ENCODE assay signal across 27 cellular contexts in genomic region chr1:197683895-197684553, GRCh38.
DNase-seq lines count a peak whose midpoint lies in the region; ATAC-seq, FAIRE-seq and TF ChIP-seq lines count a peak whose summit lies in the region.
"Had no signal": no experiment of that assay in that cellular context is flagged by ENCODE, and none has a peak within 500 bp of the region (broad histone marks: within the 10 kb centered on the region; RNA-seq: fewer than 3 reads in every experiment).

No MANE protein-coding gene starts in this region.

- no peak for TF ChIP-seq EP300 in tibial nerve (IDR thresholded peaks at IDR 0.05)

- H3K9me2 ChIP-seq in GM23248 (ENCODE audit: insufficient read depth), result no peaks in the 10 kb centered on the region

- peaks cover 9% of the 10 kb centered on the region; the same call in 1 of the 2 replicates for H3K79me2 ChIP-seq in GM23248 (ENCODE audit: insufficient read depth)

- H3K27ac ChIP-seq in GM23248 (no peak overlapping the region), tibial nerve (no peak overlapping the region), gastrocnemius medialis (no peak overlapping the region)
- H3K27ac ChIP-seq: dorsolateral prefrontal cortex, gastroesophageal sphincter, pancreas, SJCRH30, suprapubic skin, vagina had no signal

- H3K4me3 Mint-ChIP-seq in glutamatergic neuron (ENCODE audit: unreplicated experiment), result no peak overlapping the region
- H3K4me3 Mint-ChIP-seq: natural killer cell treated with Interleukin-12 subunit alpha and Interleukin-12 subunit beta and Interleukin-15 and Interleukin-18, amount 100 ng/mL, for 72 hours; stimulated activated effector memory CD8-positive, alpha-beta T cell treated with anti-CD3 and anti-CD28 coated beads, Interleukin-12 subunit alpha, Interleukin-12 subunit beta, amount 100 ng/mL, for 72 hours had no signal

- intact Hi-C loops in gastrocnemius medialis (cut with DNase I; ENCODE audit: low total_unique reads), result no loop called here

- no peaks in the 10 kb centered on the region for H3K27me3 Mint-ChIP-seq in glutamatergic neuron (ENCODE audit: unreplicated experiment)
- H3K27me3 Mint-ChIP-seq: natural killer cell treated with Interleukin-12 subunit alpha and Interleukin-12 subunit beta and Interleukin-15 and Interleukin-18, amount 100 ng/mL, for 72 hours had no signal

- no peaks in the 10 kb centered on the region for H4K20me1 ChIP-seq in GM23248 (ENCODE audit: insufficient read depth)

- peaks cover 10% of the 10 kb centered on the region for H3K9me3 Mint-ChIP-seq in glutamatergic neuron (ENCODE audit: unreplicated experiment)
- H3K9me3 Mint-ChIP-seq: natural killer cell treated with Interleukin-12 subunit alpha and Interleukin-12 subunit beta and Interleukin-15 and Interleukin-18, amount 100 ng/mL, for 72 hours had no signal

- H3K4me1 ChIP-seq in BE2C (peaks cover 20% of the 10 kb centered on the region), GM23248 (ENCODE audit: insufficient read depth) (no peaks in the 10 kb centered on the region), tibial nerve (peaks cover 0 to 3% (median 0%) of the 10 kb centered on the region in 4 donors), gastrocnemius medialis (no peaks in the 10 kb centered on the region)
- H3K4me1 ChIP-seq: gastroesophageal sphincter, SJCRH30, vagina had no signal

- WGBS in GM23248 (ENCODE audit: low coverage in 1 of 2, low lambda C conversion rate in 2 of 2, missing lambda C conversion rate in 2 of 2), 2 experiments, result 72 to 75% methylated on average over 6 of the region's 6 CpGs
- WGBS in tibial nerve, 2 donors, result 77 to 83% methylated on average over 6 of the region's 6 CpGs

- TF ChIP-seq POLR2A in tibial nerve (IDR thresholded peaks at IDR 0.05) (no peak), gastrocnemius medialis (IDR thresholded peaks at IDR 0.05) (no peak)

- peak; percentile 81 for DNase-seq in BE2C
- peak; percentile 9 for DNase-seq in HTR-8/SVneo (ENCODE audit: insufficient read length, low spot score)
- peak; percentile 68 for DNase-seq in SK-N-DZ (ENCODE audit: low spot score)
- DNase-seq in glutamatergic neuron, result no peak
- DNase-seq in GM23248, result no peak
- DNase-seq in tibial nerve (ENCODE audit: low spot score in 2 of 2), result no peak
- no peak for DNase-seq in gastrocnemius medialis
- DNase-seq: activated CD4-positive, alpha-beta T cell treated with anti-CD3 and anti-CD28 coated beads, Interleukin-2, amount 50 U/mL, for 48 hours; activated gamma-delta T cell treated with Interleukin-2 at 50 U/mL for 16 hours; central memory CD4-positive, alpha-beta T cell; DMS153; dorsolateral prefrontal cortex; H7; Karpas-422; left cardiac atrium; NCI-H1105; NCI-H2107; pancreas; SJCRH30; T-helper 2 cell had no signal

- no peak overlapping the region for H3K4me2 ChIP-seq in GM23248 (ENCODE audit: unreplicated experiment)

- H3K36me3 Mint-ChIP-seq in glutamatergic neuron (ENCODE audit: unreplicated experiment), result peaks cover 15% of the 10 kb centered on the region
- H3K36me3 Mint-ChIP-seq: stimulated activated effector memory CD8-positive, alpha-beta T cell treated with anti-CD3 and anti-CD28 coated beads, Interleukin-12 subunit alpha, Interleukin-12 subunit beta, amount 100 ng/mL, for 72 hours had no signal

- H3K27ac Mint-ChIP-seq in glutamatergic neuron (ENCODE audit: unreplicated experiment), result peak overlapping the region; percentile 17
- H3K27ac Mint-ChIP-seq: natural killer cell treated with Interleukin-12 subunit alpha and Interleukin-12 subunit beta and Interleukin-15 and Interleukin-18, amount 100 ng/mL, for 72 hours; stimulated activated effector memory CD8-positive, alpha-beta T cell treated with anti-CD3 and anti-CD28 coated beads, Interleukin-12 subunit alpha, Interleukin-12 subunit beta, amount 100 ng/mL, for 72 hours had no signal

- H3K9me3 ChIP-seq in BE2C, result no peaks in the 10 kb centered on the region
- H3K9me3 ChIP-seq in GM23248 (ENCODE audit: low read depth), result no peaks in the 10 kb centered on the region
- peaks cover 0 to 11% (median 5%) of the 10 kb centered on the region in 4 donors for H3K9me3 ChIP-seq in tibial nerve
- H3K9me3 ChIP-seq in gastrocnemius medialis, result peaks cover 0 to 7% (median 0%) of the 10 kb centered on the region in 3 donors
- H3K9me3 ChIP-seq: pancreas, SJCRH30 had no signal

- H3K4me3 ChIP-seq in BE2C (ENCODE audit: low read depth, low read length), result peak overlapping the region; percentile 25
- H3K4me3 ChIP-seq in GM23248, result no peak overlapping the region
- no peak overlapping the region for H3K4me3 ChIP-seq in tibial nerve
- no peak overlapping the region for H3K4me3 ChIP-seq in gastrocnemius medialis
- H3K4me3 ChIP-seq: dorsolateral prefrontal cortex, gastroesophageal sphincter, pancreas, SJCRH30, suprapubic skin, vagina had no signal

- no peak for FAIRE-seq in HTR-8/SVneo (lab: Jason Lieb, UNC)
- FAIRE-seq: pancreas had no signal

- no peak for TF ChIP-seq CTCF in BE2C (IDR thresholded peaks at IDR 0.05; ENCODE audit: low read depth, low read length)
- no peak for TF ChIP-seq CTCF in glutamatergic neuron (IDR thresholded peaks at IDR 0.05; ENCODE audit: partially characterized antibody, unreplicated experiment)
- TF ChIP-seq CTCF in tibial nerve (IDR thresholded peaks at IDR 0.05), result no peak
- TF ChIP-seq CTCF in gastrocnemius medialis (IDR thresholded peaks at IDR 0.05 in 4 of 5, conservative IDR thresholded peaks at IDR 0.05 in 1 of 5), result no peak

- in situ Hi-C loops in GM23248 (cut with MboI), result no loop called here
- in situ Hi-C loops in gastrocnemius medialis (cut with MboI; ENCODE audit: low sequenced_read_pairs in 4 of 4), result no loop called here

- H3K9ac ChIP-seq in GM23248, result no peak overlapping the region

- no peak overlapping the region for H2AFZ ChIP-seq in GM23248

- no peaks in the 10 kb centered on the region for H3K36me3 ChIP-seq in BE2C
- 0 out of 2 replicates have a peak, but pooled peaks cover 5% of the 10 kb centered on the region for H3K36me3 ChIP-seq in GM23248 (ENCODE audit: low read depth)
- peaks cover 0 to 8% (median 0%) of the 10 kb centered on the region in 3 donors for H3K36me3 ChIP-seq in tibial nerve
- no peaks in the 10 kb centered on the region for H3K36me3 ChIP-seq in gastrocnemius medialis
- H3K36me3 ChIP-seq: pancreas, SJCRH30, suprapubic skin, vagina had no signal

- H3F3A ChIP-seq in GM23248 (ENCODE audit: insufficient read depth), result no peaks in the 10 kb centered on the region

- no peak for ATAC-seq in gastrocnemius medialis
- no peak for ATAC-seq in HG03378 (IDR thresholded peaks at IDR 0.05; ENCODE audit: unreplicated experiment)
- ATAC-seq: gastroesophageal sphincter; natural killer cell treated with Interleukin-12 subunit alpha and Interleukin-12 subunit beta and Interleukin-15 and Interleukin-18, amount 100 ng/mL, for 72 hours; pancreas; sciatic nerve; stimulated activated effector memory CD8-positive, alpha-beta T cell treated with anti-CD3 and anti-CD28 coated beads, Interleukin-12 subunit alpha, Interleukin-12 subunit beta, amount 100 ng/mL, for 72 hours had no signal

- H3K27me3 ChIP-seq in BE2C, result no peaks in the 10 kb centered on the region
- no peaks in the 10 kb centered on the region for H3K27me3 ChIP-seq in GM23248 (replicated peaks; ENCODE audit: insufficient read depth)
- H3K27me3 ChIP-seq in tibial nerve, result no peaks in the 10 kb centered on the region
- H3K27me3 ChIP-seq in gastrocnemius medialis, result no peaks in the 10 kb centered on the region
- H3K27me3 ChIP-seq: dorsolateral prefrontal cortex, gastroesophageal sphincter, pancreas, SJCRH30, suprapubic skin, vagina had no signal

- H3K4me1 Mint-ChIP-seq in glutamatergic neuron (ENCODE audit: low read depth, unreplicated experiment), result peaks cover 41% of the 10 kb centered on the region

Comparison
In these comparisons a context has a peak if more than half of its experiments do, and no peak if none do; other contexts are left out.
1. DNase-seq: peak in BE2C (single experiment), HTR-8/SVneo (single experiment) and SK-N-DZ (single experiment); none in glutamatergic neuron (single experiment), GM23248 (single experiment), tibial nerve (0 of 2) and gastrocnemius medialis (0 of 2).